Comparison of ENCODE assay signal across 21 cellular contexts in genomic region chr4:112752510-112752909, GRCh38.
"Had no signal": no experiment of that assay in that cellular context is flagged by ENCODE, and none has a peak within 500 bp of the region (broad histone marks: within the 10 kb centered on the region; RNA-seq: fewer than 3 reads in every experiment).

No MANE protein-coding gene starts in this region.

- H3K4me1 Mint-ChIP-seq: naive thymus-derived CD8-positive, alpha-beta T cell; stimulated activated naive B cell treated with anti-CD40 and anti-IgM and Interleukin-4, amounts not matched to agents 10 μg/mL and 1 μg/mL and 100 μg/mL, for 72 hours had no signal

- FAIRE-seq: colon, endothelial cell of umbilical vein had no signal

- H3K27ac ChIP-seq: foreskin keratinocyte, hepatocyte, parathyroid adenoma, prostate gland, right lobe of liver, thoracic aorta, transverse colon had no signal

- H3K9me3 ChIP-seq: mucosa of descending colon, prostate gland, right lobe of liver, thoracic aorta, transverse colon had no signal

- H3K4me3 ChIP-seq: hepatocyte, mucosa of descending colon, prostate gland, right lobe of liver, thoracic aorta, transverse colon had no signal

- H3K27me3 ChIP-seq: foreskin keratinocyte, hepatocyte, right lobe of liver, transverse colon had no signal

- H3K4me3 Mint-ChIP-seq: dendritic cell treated with granulocyte-macrophage colony-stimulating factor and Interleukin-4, amounts not matched to agents 40 ng/mL and 50 ng/mL, for 4 days; effector memory CD8-positive, alpha-beta T cell; naive thymus-derived CD8-positive, alpha-beta T cell; stimulated activated naive B cell treated with anti-CD40 and anti-IgM and Interleukin-4, amounts not matched to agents 10 μg/mL and 1 μg/mL and 100 μg/mL, for 72 hours; stimulated activated naive CD8-positive, alpha-beta T cell treated with anti-CD3 and anti-CD28 coated beads, Interleukin-15, amount 100 ng/mL, for 72 hours had no signal

- H3K36me3 Mint-ChIP-seq: naive thymus-derived CD8-positive, alpha-beta T cell; stimulated activated naive B cell treated with anti-CD40 and anti-IgM and Interleukin-4, amounts not matched to agents 10 μg/mL and 1 μg/mL and 100 μg/mL, for 72 hours had no signal

- H2AFZ ChIP-seq: hepatocyte, parathyroid adenoma had no signal

- DNase-seq: effector memory CD8-positive, alpha-beta T cell; erythroblast; foreskin keratinocyte; head of caudate nucleus; islet precursor cell; mammary epithelial cell; mucosa of descending colon; naive thymus-derived CD8-positive, alpha-beta T cell; right lobe of liver; stimulated activated CD4-positive, alpha-beta T cell treated with anti-CD3 and anti-CD28 coated beads, Interleukin-4, amount 100 ng/mL, for 24 hours; stimulated activated naive B cell treated with anti-CD40 and anti-IgM and Interleukin-4, amounts not matched to agents 10 μg/mL and 1 μg/mL and 100 μg/mL, for 72 hours; stimulated activated naive CD8-positive, alpha-beta T cell treated with anti-CD3 and anti-CD28 coated beads, Interleukin-15, amount 100 ng/mL, for 72 hours; substantia nigra; transverse colon had no signal

- H3K4me1 ChIP-seq: foreskin keratinocyte, parathyroid adenoma, prostate gland, right lobe of liver, transverse colon had no signal

- H3K9ac ChIP-seq: parathyroid adenoma had no signal

- H3K4me2 ChIP-seq: hepatocyte had no signal

- H3K9me3 Mint-ChIP-seq: dendritic cell treated with granulocyte-macrophage colony-stimulating factor and Interleukin-4, amounts not matched to agents 40 ng/mL and 50 ng/mL, for 4 days; effector memory CD8-positive, alpha-beta T cell; naive thymus-derived CD8-positive, alpha-beta T cell; stimulated activated naive B cell treated with anti-CD40 and anti-IgM and Interleukin-4, amounts not matched to agents 10 μg/mL and 1 μg/mL and 100 μg/mL, for 72 hours; stimulated activated naive CD8-positive, alpha-beta T cell treated with anti-CD3 and anti-CD28 coated beads, Interleukin-15, amount 100 ng/mL, for 72 hours had no signal

- H3K79me2 ChIP-seq: hepatocyte, parathyroid adenoma had no signal

- H3K36me3 ChIP-seq: prostate gland, right lobe of liver, thoracic aorta, transverse colon had no signal

- H3K27ac Mint-ChIP-seq: dendritic cell treated with granulocyte-macrophage colony-stimulating factor and Interleukin-4, amounts not matched to agents 40 ng/mL and 50 ng/mL, for 4 days; effector memory CD8-positive, alpha-beta T cell; naive thymus-derived CD8-positive, alpha-beta T cell; stimulated activated naive B cell treated with anti-CD40 and anti-IgM and Interleukin-4, amounts not matched to agents 10 μg/mL and 1 μg/mL and 100 μg/mL, for 72 hours; stimulated activated naive CD8-positive, alpha-beta T cell treated with anti-CD3 and anti-CD28 coated beads, Interleukin-15, amount 100 ng/mL, for 72 hours had no signal
